8 cellular contexts compared by ENCODE assay signal in the genomic region with DNA sequence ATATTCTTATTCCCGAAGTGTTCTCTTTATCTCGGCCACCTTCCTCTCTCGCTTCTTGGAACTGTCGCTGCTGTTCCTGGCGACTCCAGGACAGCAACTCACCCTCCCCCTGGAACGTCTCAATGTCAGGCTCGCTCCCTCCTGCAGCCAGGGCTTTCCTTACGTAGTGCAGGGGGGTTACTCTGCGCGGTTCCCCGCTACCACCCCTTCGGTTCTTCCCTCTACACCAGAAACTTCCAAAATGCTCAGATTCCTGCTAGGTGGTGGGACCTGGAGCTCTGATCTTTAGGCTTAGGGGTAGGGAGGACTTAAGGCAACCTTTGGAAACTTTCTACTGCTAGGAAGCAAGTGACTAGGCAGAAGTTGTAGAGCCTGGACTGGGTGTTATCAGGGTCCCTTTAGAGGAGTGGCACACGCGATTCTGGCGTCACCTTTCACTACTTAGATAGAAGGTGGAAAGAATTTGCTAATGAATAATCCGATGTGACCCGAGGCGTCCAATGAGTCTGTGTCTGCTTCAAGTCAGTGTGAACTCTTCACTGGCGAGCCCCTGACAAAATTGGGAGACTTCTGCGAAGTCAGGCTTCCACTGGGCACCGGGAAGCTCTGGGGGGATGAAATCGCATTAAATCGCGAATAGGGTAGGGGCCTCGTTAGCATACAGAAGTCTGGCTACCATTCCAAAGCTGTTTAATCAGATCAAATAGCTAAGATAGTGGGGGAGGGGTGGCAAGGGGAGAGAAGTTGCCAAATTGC. TPM values are rescaled to one million over a fixed set of nuclear protein-coding genes. Genes with fewer than 3 reads are reported as not detected.
DNase-seq lines count a peak whose midpoint lies in the region; ATAC-seq and TF ChIP-seq lines count a peak whose summit lies in the region.

No MANE protein-coding gene starts in this region.

- intact Hi-C loops in CD14-positive monocyte (cut with micrococcal nuclease): no loop called here

- DNase-seq in CD14-positive monocyte (ENCODE audit: low spot score): no peak
- peak; percentile 54 for DNase-seq in adipocyte (ENCODE audit: low read depth)
- DNase-seq in activated CD4-positive, CD25-positive, alpha-beta regulatory T cell treated with anti-CD3 and anti-CD28 coated beads, Interleukin-2, amount 50 U/mL, for 72 hours: no peak

- TF ChIP-seq CTCF in CD14-positive monocyte (IDR thresholded peaks at IDR 0.05) (no peak), KMS-11 (conservative IDR thresholded peaks at IDR 0.05; ENCODE audit: low read depth, low read length) (no peak)

- H3K9me3 ChIP-seq in adipocyte (ENCODE audit: control insufficient read depth, low read length) (no peaks in the 10 kb centered on the region), iPS-18a (ENCODE audit: control insufficient read depth, low read depth, low read length) (no peaks in the 10 kb centered on the region)

- H3K9ac ChIP-seq in KMS-11: no peak overlapping the region
- peak overlapping the region; percentile 71 for H3K9ac ChIP-seq in adipocyte (ENCODE audit: low read length)
- no peak overlapping the region for H3K9ac ChIP-seq in iPS-18a (ENCODE audit: low read length)

- H3K4me3 ChIP-seq in KMS-11 (IDR thresholded peaks at IDR 0.05; ENCODE audit: insufficient read depth, low read depth, low read length) (no peak overlapping the region), adipocyte (ENCODE audit: low read length) (peak overlapping the region; percentile 98), iPS-18a (ENCODE audit: low read length) (peak overlapping the region; percentile 92), skin epidermis (peak overlapping the region; percentile 56 to 82 (median 73))

- H3K4me1 Mint-ChIP-seq in CD14-positive monocyte: peaks cover 34% of the 10 kb centered on the region

- peaks cover 69 to 80% (median 73%) of the 10 kb centered on the region in 3 donors for H3K27me3 Mint-ChIP-seq in CD14-positive monocyte (ENCODE audit: low read depth in 3 of 3)

- H3K4me2 ChIP-seq in KMS-11: peak overlapping the region; percentile 83

- peak overlapping the region in 2 of 7 donors; percentile 20 to 44 for H3K27ac Mint-ChIP-seq in CD14-positive monocyte

- H3K36me3 ChIP-seq in KMS-11 (ENCODE audit: insufficient read depth): no peaks in the 10 kb centered on the region
- H3K36me3 ChIP-seq in adipocyte (ENCODE audit: control insufficient read depth, insufficient read depth, low read length, severe bottlenecking): no peaks in the 10 kb centered on the region
- no peaks in the 10 kb centered on the region for H3K36me3 ChIP-seq in iPS-18a (ENCODE audit: control insufficient read depth, low read depth, low read length)

- no peaks in the 10 kb centered on the region for H4K20me1 ChIP-seq in KMS-11 (ENCODE audit: insufficient read depth)

- H2AFZ ChIP-seq in KMS-11 (ENCODE audit: low read depth): peak overlapping the region; percentile 69

- H3K4me1 ChIP-seq in KMS-11 (ENCODE audit: low read depth, poor library complexity, severe bottlenecking): peaks cover 24% of the 10 kb centered on the region
- H3K4me1 ChIP-seq in adipocyte (ENCODE audit: control insufficient read depth, insufficient read depth, low read length): peaks cover 16% of the 10 kb centered on the region
- H3K4me1 ChIP-seq in iPS-18a (ENCODE audit: control insufficient read depth, low read depth, low read length): peaks cover 27% of the 10 kb centered on the region

- peaks cover 0 to 29% (median 17%) of the 10 kb centered on the region in 7 donors for H3K9me3 Mint-ChIP-seq in CD14-positive monocyte

- H3K27me3 ChIP-seq in KMS-11 (ENCODE audit: insufficient read depth, low read depth) (no peaks in the 10 kb centered on the region), adipocyte (replicated peaks; ENCODE audit: control insufficient read depth, insufficient read depth, low read length) (no peaks in the 10 kb centered on the region), iPS-18a (ENCODE audit: control insufficient read depth, insufficient read depth, low read length) (peaks cover 72% of the 10 kb centered on the region)

- peak overlapping the region; percentile 91 to 98 for H3K4me3 Mint-ChIP-seq in CD14-positive monocyte

- H3K27ac ChIP-seq in KMS-11 (no peak overlapping the region), iPS-18a (ENCODE audit: low read length) (no peak overlapping the region), skin epidermis (peak overlapping the region in 1 of 21 experiments; percentile 44)

- H3K36me3 Mint-ChIP-seq in CD14-positive monocyte: peaks cover 13 to 17% of the 10 kb centered on the region in 2 donors

- ATAC-seq in HG02938 (IDR thresholded peaks at IDR 0.05; ENCODE audit: unreplicated experiment): no peak
- no peak for ATAC-seq in HG03108 (IDR thresholded peaks at IDR 0.05; ENCODE audit: unreplicated experiment)

- H3K79me2 ChIP-seq in KMS-11 (ENCODE audit: insufficient read depth, low read depth): peaks cover 23% of the 10 kb centered on the region; the same call in 1 of the 2 replicates

RNA-seq across cellular contexts. Expression of gene DPF3, which starts 0.9 kb away (rescaled TPM):
- polyA plus RNA-seq in CD14-positive monocyte: under 1 TPM in 1 of 2 donors, not detected in 1; 0.33 TPM

RNA-seq across cellular contexts. Expression of gene DCAF4, which starts 31.5 kb away (rescaled TPM):
- 1 to 10 TPM; 1.1 to 2.3 TPM for polyA plus RNA-seq in CD14-positive monocyte
